ENCODE assay signal across 2 cellular contexts in genomic region chr1:19205845-19206244, GRCh38.
TF ChIP-seq lines count a peak whose summit lies in the region.

No MANE protein-coding gene starts in this region.

TF ChIP-seq in GM12878, 131 proteins besides CTCF, POLR2A, EP300 and RAD21:
- TF ChIP-seq TCF12 (IDR thresholded peaks at IDR 0.05; ENCODE audit: low read depth, low read length) (no peak), ZBED1 (IDR thresholded peaks at IDR 0.05; ENCODE audit: borderline replicate concordance) (no peak), IRF4 (IDR thresholded peaks at IDR 0.05; ENCODE audit: low read depth, low read length) (no peak), EED (IDR thresholded peaks at IDR 0.05; ENCODE audit: low read depth) (no peak), ZNF207 (IDR thresholded peaks at IDR 0.05; ENCODE audit: borderline replicate concordance) (no peak), BHLHE40 (IDR thresholded peaks at IDR 0.05; ENCODE audit: borderline replicate concordance in 1 of 2, low read depth in 2 of 2, low read length in 1 of 2) (no peak)

TF ChIP-seq in GM12891, 5 proteins besides CTCF, POLR2A, EP300 and RAD21:
- TF ChIP-seq SPI1 (IDR thresholded peaks at IDR 0.05; ENCODE audit: low read depth, low read length) (no peak), PAX5 (IDR thresholded peaks at IDR 0.05; ENCODE audit: insufficient read depth, low read length, severe bottlenecking) (no peak), POU2F2 (IDR thresholded peaks at IDR 0.05; ENCODE audit: low read depth, low read length) (no peak), TAF1 (IDR thresholded peaks at IDR 0.05; ENCODE audit: low read depth, low read length) (no peak), POLR2AphosphoS5 (IDR thresholded peaks at IDR 0.05; ENCODE audit: low read depth, low read length) (no peak)
